8 cellular contexts compared by ENCODE assay signal in the genomic region with DNA sequence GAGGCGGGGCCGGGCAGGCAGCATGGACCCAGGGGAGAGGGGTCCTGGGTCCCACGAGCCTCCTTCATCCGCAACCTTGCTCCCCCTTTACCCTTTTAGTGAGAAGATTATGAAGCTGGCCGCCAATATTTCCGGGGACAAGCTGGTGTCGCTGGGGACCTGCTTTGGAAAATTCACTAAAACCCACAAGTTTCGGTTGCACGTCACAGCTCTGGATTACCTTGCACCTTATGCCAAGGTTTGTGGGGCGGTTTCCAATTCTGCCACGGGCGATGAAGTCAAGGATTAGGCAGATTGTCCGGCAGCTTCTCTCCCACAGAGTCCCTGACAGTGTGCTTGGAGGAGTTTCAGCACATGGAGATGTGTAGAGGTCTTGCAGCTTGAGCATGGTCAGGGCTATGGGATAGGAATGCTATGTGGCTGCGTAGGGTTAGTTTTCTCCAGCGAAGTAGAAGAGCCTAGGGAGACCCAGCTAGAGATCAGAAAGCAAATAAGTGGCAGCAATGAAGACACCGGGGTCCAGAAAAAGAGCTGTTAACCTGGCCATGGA. TPM values are rescaled to one million over a fixed set of nuclear protein-coding genes. Genes with fewer than 3 reads are reported as not detected.
DNase-seq lines count a peak whose midpoint lies in the region; ATAC-seq and TF ChIP-seq lines count a peak whose summit lies in the region.

No MANE protein-coding gene starts in this region.

- no peaks in the 10 kb centered on the region for H3K9me3 ChIP-seq in transverse colon

- no peak for TF ChIP-seq EP300 in transverse colon (IDR thresholded peaks at IDR 0.05; ENCODE audit: low read depth)

- in situ Hi-C loops in astrocyte of the spinal cord (cut with HindIII; ENCODE audit: low sequenced_read_pairs), result no loop called here
- in situ Hi-C loops in transverse colon (cut with MboI; ENCODE audit: low pct_ligation_motif_present in 1 of 4, low pct_unique_long_range_greater_than_20kb in 1 of 4, low sequenced_read_pairs in 3 of 4), result no loop called here

- no peak for DNase-seq in AG09309 (ENCODE audit: low read depth)
- no peak for DNase-seq in astrocyte of the spinal cord (ENCODE audit: low read depth, low spot score)
- peak; percentile 12 to 13 for DNase-seq in lung microvascular endothelial cell (ENCODE audit: low read depth in 2 of 2)
- no peak for DNase-seq in transverse colon
- DNase-seq in NCI-H146 treated with DMSO at 0.1 percent for 48 hours (lab: John Stamatoyannopoulos, UW; ENCODE audit: unreplicated experiment), result no peak

- H3K36me3 ChIP-seq in transverse colon, result peaks cover 0 to 13% (median 5%) of the 10 kb centered on the region in 4 donors

- peak; percentile 7 for ATAC-seq in HG03439 (IDR thresholded peaks at IDR 0.05; ENCODE audit: unreplicated experiment)
- ATAC-seq in HG02973 (IDR thresholded peaks at IDR 0.05; ENCODE audit: unreplicated experiment), result no peak
- no peak for ATAC-seq in HG02588 (IDR thresholded peaks at IDR 0.05; ENCODE audit: unreplicated experiment)

- peak overlapping the region; percentile 89 to 95 (median 92) for H3K27ac ChIP-seq in transverse colon

- H3K27me3 ChIP-seq in transverse colon, result no peaks in the 10 kb centered on the region

- H3K4me3 ChIP-seq in AG09309 (ENCODE audit: control insufficient read depth, low read depth, low read length), result peak overlapping the region; percentile 86
- peak overlapping the region; percentile 91 for H3K4me3 ChIP-seq in astrocyte of the spinal cord (ENCODE audit: low read depth, low read length)
- peak overlapping the region; percentile 63 to 91 (median 75) for H3K4me3 ChIP-seq in transverse colon

- WGBS in transverse colon (ENCODE audit: low coverage in 1 of 2), 2 donors, result 6 to 13% methylated on average over 5 to 16 of the region's 16 CpGs

- no peak for TF ChIP-seq CTCF in AG09309 (IDR thresholded peaks at IDR 0.05; ENCODE audit: control insufficient read depth, insufficient read depth, low read depth, low read length, missing control alignments)
- TF ChIP-seq CTCF in astrocyte of the spinal cord (IDR thresholded peaks at IDR 0.05; ENCODE audit: low read depth, low read length), result no peak
- TF ChIP-seq CTCF in transverse colon (IDR thresholded peaks at IDR 0.05), result no peak

- intact Hi-C loops in transverse colon (cut with DNase I; ENCODE audit: low total_unique reads), result no loop called here

- TF ChIP-seq POLR2A in transverse colon (IDR thresholded peaks at IDR 0.05), result no peak

- H3K4me1 ChIP-seq in transverse colon, result peaks cover 17 to 28% (median 21%) of the 10 kb centered on the region in 4 donors

RNA-seq across cellular contexts. Expression of gene NIP7, which starts 0.6 kb away (rescaled TPM):
- total RNA-seq in lung microvascular endothelial cell (19.4 and 26.8 TPM in 2 replicates), transverse colon (10 to 100 TPM in 2 of 4 donors, 1 to 10 TPM in 2; 1.8 to 17.3 (median 8.9) TPM)

RNA-seq across cellular contexts. Expression of gene COG8, which starts 0.8 kb away (rescaled TPM):
- 13.1 and 21.0 TPM in 2 replicates for total RNA-seq in lung microvascular endothelial cell
- total RNA-seq in transverse colon, result 10 to 100 TPM; 29.5 to 52.0 (median 48.3) TPM

RNA-seq across cellular contexts. Expression of gene PDF, which starts 9.8 kb away (rescaled TPM):
- total RNA-seq in lung microvascular endothelial cell (9.2 and 12.1 TPM in 2 replicates), transverse colon (10 to 100 TPM in 2 of 4 donors, 1 to 10 TPM in 2; 2.2 to 19.5 (median 8.8) TPM)

RNA-seq across cellular contexts. Expression of gene TMED6, which starts 11.4 kb away (rescaled TPM):
- total RNA-seq in lung microvascular endothelial cell (0.20 TPM in 1 of 2 replicates, not detected in the other), transverse colon (1 to 10 TPM in 2 of 4 donors, not detected in 2; 5.7 to 6.8 TPM)

RNA-seq across cellular contexts. Expression of gene VPS4A, which starts 29.0 kb away (rescaled TPM):
- total RNA-seq in lung microvascular endothelial cell, result 24.6 and 32.7 TPM in 2 replicates
- 100 to 1,000 TPM in 1 of 4 donors, 10 to 100 TPM in 3; 11.9 to 151 (median 42.7) TPM for total RNA-seq in transverse colon

Comparison
In these comparisons a context has a peak if more than half of its experiments do, and no peak if none do; other contexts are left out.
1. DNase-seq: peak in lung microvascular endothelial cell (2 of 2); none in AG09309 (single experiment), astrocyte of the spinal cord (single experiment), transverse colon (single experiment) and NCI-H146 treated with DMSO at 0.1 percent for 48 hours (single experiment).
2. Peak in every context shown above with its lines, with median percentiles within 50 percentile points of each other: H3K4me3 ChIP-seq.